Comparison of ENCODE assay signal across 9 cellular contexts in genomic region chr17:78127888-78128615, GRCh38. TPM values are rescaled to one million over a fixed set of nuclear protein-coding genes. Genes with fewer than 3 reads are reported as not detected.
DNase-seq lines count a peak whose midpoint lies in the region; ATAC-seq and TF ChIP-seq lines count a peak whose summit lies in the region.
"Had no signal": no experiment of that assay in that cellular context is flagged by ENCODE, and none has a peak within 500 bp of the region (broad histone marks: within the 10 kb centered on the region; RNA-seq: fewer than 3 reads in every experiment).

No MANE protein-coding gene starts in this region.

- POLR2A ChIA-PET in T-cell (lab: Charles Lee): interaction anchor here in 1 of 2 donors (0.6 to 0.8 kb wide), 2 partner anchors 9 to 12 kb away, joined by 4 to 6 read pairs; no protein-coding TSS in a partner anchor

- peaks cover 48 to 61% (median 51%) of the 10 kb centered on the region in 3 donors for H3K4me1 Mint-ChIP-seq in T-cell

- H3K27ac Mint-ChIP-seq in T-cell: peak overlapping the region; percentile 91 to 95

- peaks cover 0 to 3% of the 10 kb centered on the region in 2 donors for H3K36me3 ChIP-seq in muscle layer of duodenum (ENCODE audit: control insufficient read depth in 1 of 2, insufficient read depth in 2 of 2, low read length in 2 of 2)

- peak overlapping the region; percentile 83 for H3K4me3 ChIP-seq in epithelial cell of proximal tubule (ENCODE audit: low read depth, low read length)
- H3K4me3 ChIP-seq in muscle layer of duodenum (ENCODE audit: low read depth in 1 of 2, low read length in 2 of 2): peak overlapping the region; percentile 46 to 77

- ATAC-seq in T-cell (replicated peaks in 1 of 4) (no peak), GM19023 (IDR thresholded peaks at IDR 0.05; ENCODE audit: unreplicated experiment) (no peak), GM21825 (IDR thresholded peaks at IDR 0.05; ENCODE audit: unreplicated experiment) (no peak), HG03095 (IDR thresholded peaks at IDR 0.05; ENCODE audit: unreplicated experiment) (no peak)

- DNase-seq in NCI-H2196 (lab: John Stamatoyannopoulos, UW; ENCODE audit: unreplicated experiment): peak; percentile 41
- DNase-seq in NCI-H2196 treated with DMSO at 0.1 percent for 48 hours (lab: John Stamatoyannopoulos, UW; ENCODE audit: unreplicated experiment): no peak
- peak in 2 of 34 experiments; percentile 26 to 43 for DNase-seq in T-cell
- DNase-seq in epithelial cell of proximal tubule (ENCODE audit: low read depth): no peak

- H3K4me3 Mint-ChIP-seq in T-cell: peak overlapping the region; percentile 91 to 99 (median 99)

- H3K9me3 Mint-ChIP-seq in T-cell: no peaks in the 10 kb centered on the region

- TF ChIP-seq CTCF in epithelial cell of proximal tubule (conservative IDR thresholded peaks at IDR 0.05; ENCODE audit: low read depth, low read length): no peak

- H3K27ac ChIP-seq in muscle layer of duodenum (ENCODE audit: low read length): peak overlapping the region; percentile 39

- peaks cover 12% of the 10 kb centered on the region for H3K36me3 Mint-ChIP-seq in T-cell

- peaks cover 10 to 72% of the 10 kb centered on the region in 2 donors for H3K4me1 ChIP-seq in muscle layer of duodenum (ENCODE audit: control insufficient read depth in 1 of 2, insufficient read depth in 2 of 2, low read length in 2 of 2)

- no peaks in the 10 kb centered on the region for H3K9me3 ChIP-seq in muscle layer of duodenum (ENCODE audit: control insufficient read depth in 1 of 2, low read length in 2 of 2)

- no peaks in the 10 kb centered on the region for H3K27me3 ChIP-seq in muscle layer of duodenum (ENCODE audit: low read depth, low read length)

- CTCF ChIA-PET in T-cell (lab: Charles Lee): no interaction called here

- H3K27me3 Mint-ChIP-seq in T-cell: no peaks in the 10 kb centered on the region

RNA-seq across cellular contexts. Expression of gene TMC6, which starts 0.5 kb away (rescaled TPM):
- total RNA-seq in T-cell (100 to 1,000 TPM; 616 to 847 (median 698) TPM), epithelial cell of proximal tubule (38.4 and 52.1 TPM in 2 replicates)

RNA-seq across cellular contexts. Expression of gene TMC8, which starts 2.5 kb away (rescaled TPM):
- total RNA-seq in T-cell (100 to 1,000 TPM; 301 to 631 (median 431) TPM), epithelial cell of proximal tubule (1.2 TPM in 2 replicates)

RNA-seq across cellular contexts. Expression of gene C17orf99, which starts 18.1 kb away (rescaled TPM):
- total RNA-seq in T-cell (under 1 TPM in 1 of 5 donors, not detected in 4; 0.73 TPM), epithelial cell of proximal tubule (not detected in 2 replicates)
- total RNA-seq: subcutaneous adipose tissue had no signal

RNA-seq across cellular contexts. Expression of gene SYNGR2, which starts 40.3 kb away (rescaled TPM):
- 10 to 100 TPM; 56.0 to 86.3 (median 74.6) TPM for total RNA-seq in T-cell
- total RNA-seq in epithelial cell of proximal tubule: 66.7 and 137 TPM in 2 replicates

RNA-seq across cellular contexts. Expression of gene TK1, which starts 58.8 kb away (rescaled TPM):
- total RNA-seq in T-cell (1 to 10 TPM; 1.6 to 3.3 (median 2.2) TPM), epithelial cell of proximal tubule (245 and 276 TPM in 2 replicates)

Comparison
In these comparisons a context has a peak if more than half of its experiments do, and no peak if none do; other contexts are left out.
1. RNA of gene TMC6, which starts 0.5 kb away (total RNA-seq): 616 to 847 TPM in T-cell; 38.4 to 52.1 TPM in epithelial cell of proximal tubule; every median in the first group is over 10 times any median in the second.
2. RNA of gene TMC8, which starts 2.5 kb away (total RNA-seq): 301 to 631 TPM in T-cell; 1.2 TPM in epithelial cell of proximal tubule; every median in the first group is over 100 times any median in the second.